Comparison of ENCODE assay signal across 3 cellular contexts in genomic region chr2:108384662-108385393, GRCh38.
A peak's percentile ranks its signal among the peaks of the same experiment; 100 is the strongest.
TF ChIP-seq lines count a peak whose summit lies in the region.

No MANE protein-coding gene starts in this region.

TF ChIP-seq in A549, 52 proteins besides CTCF, POLR2A, EP300 and RAD21:
- TF ChIP-seq EHMT2 (IDR thresholded peaks at IDR 0.05; ENCODE audit: low read depth), result no peak
- TF ChIP-seq RARB (CRISPR knock-in tag; IDR thresholded peaks at IDR 0.05), result no peak
- TF ChIP-seq, protein P1, sequence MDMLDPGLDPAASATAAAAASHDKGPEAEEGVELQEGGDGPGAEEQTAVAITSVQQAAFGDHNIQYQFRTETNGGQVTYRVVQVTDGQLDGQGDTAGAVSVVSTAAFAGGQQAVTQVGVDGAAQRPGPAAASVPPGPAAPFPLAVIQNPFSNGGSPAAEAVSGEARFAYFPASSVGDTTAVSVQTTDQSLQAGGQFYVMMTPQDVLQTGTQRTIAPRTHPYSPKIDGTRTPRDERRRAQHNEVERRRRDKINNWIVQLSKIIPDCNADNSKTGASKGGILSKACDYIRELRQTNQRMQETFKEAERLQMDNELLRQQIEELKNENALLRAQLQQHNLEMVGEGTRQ (IDR thresholded peaks at IDR 0.05), result no peak
- TF ChIP-seq KDM1A (IDR thresholded peaks at IDR 0.05; ENCODE audit: low read depth), result no peak
- peak; percentile 28 for TF ChIP-seq MAFK (IDR thresholded peaks at IDR 0.05; ENCODE audit: partially characterized antibody)
- TF ChIP-seq FOSB (CRISPR knock-in tag; IDR thresholded peaks at IDR 0.05), result 0 out of 2 replicates have a peak, but pooled peaks have one; percentile 48
- 0 out of 2 replicates have a peak, but pooled peaks have one; percentile 22 for TF ChIP-seq HOXB5 (CRISPR knock-in tag; IDR thresholded peaks at IDR 0.05)
- TF ChIP-seq NR3C1 (IDR thresholded peaks at IDR 0.05), result no peak
- TF ChIP-seq MYC (IDR thresholded peaks at IDR 0.05; ENCODE audit: borderline replicate concordance, low read length), result no peak
- TF ChIP-seq TFCP2L1 (CRISPR knock-in tag; IDR thresholded peaks at IDR 0.05), result no peak
- TF ChIP-seq ELK1 (IDR thresholded peaks at IDR 0.05; ENCODE audit: low read depth, low read length), result no peak
- TF ChIP-seq GATA3 (IDR thresholded peaks at IDR 0.05; ENCODE audit: borderline replicate concordance), result no peak; the same call in 1 of the 2 replicates
- no peak for TF ChIP-seq ESRRA (IDR thresholded peaks at IDR 0.05; ENCODE audit: borderline replicate concordance, low read length)
- no peak for TF ChIP-seq FOSL2 (IDR thresholded peaks at IDR 0.05)
- peak; percentile 21; the same call in 1 of the 2 replicates for TF ChIP-seq FOSL2 (CRISPR knock-in tag; IDR thresholded peaks at IDR 0.05)
- TF ChIP-seq CHD4 (IDR thresholded peaks at IDR 0.05; ENCODE audit: borderline replicate concordance), result no peak
- no peak for TF ChIP-seq ZNF302 (CRISPR knock-in tag; IDR thresholded peaks at IDR 0.05)
- peak; percentile 65 to 82 for TF ChIP-seq CEBPB (IDR thresholded peaks at IDR 0.05)

TF ChIP-seq in K562, 482 proteins besides CTCF, POLR2A, EP300 and RAD21:
- TF ChIP-seq ZNF316 (IDR thresholded peaks at IDR 0.05) (peak; percentile 60), NUFIP1 (IDR thresholded peaks at IDR 0.05; ENCODE audit: partially characterized antibody) (no peak)

TF ChIP-seq in HepG2, 621 proteins besides CTCF, POLR2A, EP300 and RAD21:
- TF ChIP-seq MAFK (conservative IDR thresholded peaks at IDR 0.05 in 1 of 2, IDR thresholded peaks at IDR 0.05 in 1 of 2; ENCODE audit: low read length in 2 of 2), result peak in 1 of 2 experiments; percentile 21; a peak in 1 of 4 replicates
- TF ChIP-seq, protein P2, sequence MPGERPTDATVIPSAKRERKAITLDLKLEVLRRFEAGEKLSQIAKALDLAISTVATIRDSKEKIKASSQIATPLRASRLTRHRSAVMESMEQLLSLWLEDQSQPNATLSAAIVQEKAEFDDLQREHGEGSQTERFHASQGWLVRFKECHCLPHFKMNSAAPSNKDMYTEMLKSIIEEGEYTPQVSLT (CRISPR knock-in tag; IDR thresholded peaks at IDR 0.05; ENCODE audit: borderline replicate concordance, low read depth), result no peak
TF ChIP-seq in HepG2: peak in this region for 1.
